Comparison of ENCODE assay signal across 9 cellular contexts in the genomic region with DNA sequence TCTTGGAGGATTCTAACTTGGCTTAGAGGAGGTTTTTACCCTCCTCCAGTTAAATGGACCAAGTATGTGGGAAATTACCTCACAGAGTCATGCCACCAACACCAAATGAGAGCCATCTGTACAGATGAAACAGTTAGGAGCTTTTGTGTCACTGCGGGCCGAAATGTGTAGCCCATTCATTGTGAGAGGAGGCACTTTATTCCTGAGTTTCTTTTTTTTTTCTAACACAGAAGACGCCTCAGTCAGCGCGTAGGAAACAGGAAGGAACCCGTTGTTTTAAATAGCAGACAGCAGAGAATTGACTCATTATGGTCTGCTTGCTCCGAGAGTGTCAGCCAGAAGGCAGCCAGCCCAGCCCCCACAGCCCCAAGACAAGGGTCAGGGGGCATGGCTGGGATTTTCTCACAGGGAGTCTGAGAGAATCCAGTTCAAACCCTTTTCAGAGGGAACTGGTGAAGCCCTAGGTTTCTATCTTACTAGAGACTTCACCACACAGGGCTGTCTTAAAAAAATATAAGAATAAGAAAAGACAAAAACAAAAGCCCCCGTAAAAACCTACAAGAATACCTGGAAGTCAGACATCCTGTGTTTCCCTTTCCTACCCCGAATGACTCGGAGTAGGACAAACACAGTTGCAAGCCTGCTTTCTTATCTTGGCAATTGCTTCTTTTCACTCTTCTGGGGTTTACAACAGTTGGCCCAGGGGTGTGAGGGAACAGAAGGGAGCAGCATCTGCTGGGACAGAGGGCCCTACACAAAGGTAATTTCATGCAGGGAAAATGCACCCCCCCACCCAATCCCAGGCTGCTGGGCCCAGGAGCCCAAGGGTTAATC.
A peak's percentile ranks its signal among the peaks of the same experiment; 100 is the strongest.
DNase-seq lines count a peak whose midpoint lies in the region; ATAC-seq and TF ChIP-seq lines count a peak whose summit lies in the region.
"Had no signal": no experiment of that assay in that cellular context is flagged by ENCODE, and none has a peak within 500 bp of the region (broad histone marks: within the 10 kb centered on the region; RNA-seq: fewer than 3 reads in every experiment).

No MANE protein-coding gene starts in this region.

- peaks cover 4% of the 10 kb centered on the region for H3K36me3 Mint-ChIP-seq in CD8-positive, alpha-beta T cell
- peaks cover 5% of the 10 kb centered on the region for H3K36me3 Mint-ChIP-seq in activated CD4-positive, alpha-beta T cell treated with anti-CD3 and anti-CD28 coated beads, Interleukin-2, amount 10 ng/mL, durations not matched to agents 24 days and 14 days (ENCODE audit: low read depth)

- no peaks in the 10 kb centered on the region for H3K9me3 ChIP-seq in CD8-positive, alpha-beta T cell (ENCODE audit: low read length)
- peaks cover 0 to 11% of the 10 kb centered on the region in 2 donors for H3K9me3 ChIP-seq in muscle layer of duodenum (ENCODE audit: control insufficient read depth in 1 of 2, low read length in 2 of 2)

- peak in 1 of 7 experiments; percentile 7 for DNase-seq in CD8-positive, alpha-beta T cell
- DNase-seq in activated CD4-positive, alpha-beta T cell treated with anti-CD3 and anti-CD28 coated beads, Interleukin-2, amount 10 ng/mL, durations not matched to agents 24 days and 14 days, result peak; percentile 84
- DNase-seq in epithelial cell of esophagus (ENCODE audit: low read depth), result peak; percentile 56
- peak; percentile 20 to 61 for DNase-seq in stimulated activated naive CD8-positive, alpha-beta T cell treated with anti-CD3 and anti-CD28 coated beads, Interleukin-15, amount 100 ng/mL, for 72 hours
- no peak for DNase-seq in NCI-H2196 (lab: John Stamatoyannopoulos, UW; ENCODE audit: unreplicated experiment)

- peaks cover 12% of the 10 kb centered on the region for H3K4me1 Mint-ChIP-seq in CD8-positive, alpha-beta T cell (ENCODE audit: low read depth)
- peaks cover 26% of the 10 kb centered on the region for H3K4me1 Mint-ChIP-seq in activated CD4-positive, alpha-beta T cell treated with anti-CD3 and anti-CD28 coated beads, Interleukin-2, amount 10 ng/mL, durations not matched to agents 24 days and 14 days
- peaks cover 20% of the 10 kb centered on the region for H3K4me1 Mint-ChIP-seq in stimulated activated naive CD8-positive, alpha-beta T cell treated with anti-CD3 and anti-CD28 coated beads, Interleukin-15, amount 100 ng/mL, for 72 hours

- no peaks in the 10 kb centered on the region for H3K27me3 Mint-ChIP-seq in CD8-positive, alpha-beta T cell (ENCODE audit: low read depth)
- no peaks in the 10 kb centered on the region for H3K27me3 Mint-ChIP-seq in activated CD4-positive, alpha-beta T cell treated with anti-CD3 and anti-CD28 coated beads, Interleukin-2, amount 10 ng/mL, durations not matched to agents 24 days and 14 days
- H3K27me3 Mint-ChIP-seq in stimulated activated naive CD8-positive, alpha-beta T cell treated with anti-CD3 and anti-CD28 coated beads, Interleukin-15, amount 100 ng/mL, for 72 hours, result no peaks in the 10 kb centered on the region

- TF ChIP-seq CTCF in CD8-positive, alpha-beta T cell (IDR thresholded peaks at IDR 0.05), result no peak
- no peak for TF ChIP-seq CTCF in epithelial cell of esophagus (IDR thresholded peaks at IDR 0.05; ENCODE audit: insufficient read depth, low read depth, low read length, missing control alignments)

- POLR2A ChIA-PET in CD8-positive, alpha-beta T cell (lab: Charles Lee), result no interaction called here

- intact Hi-C loops in CD8-positive, alpha-beta T cell (cut with DNase I, micrococcal nuclease), result no loop called here
- intact Hi-C loops in activated CD4-positive, alpha-beta T cell treated with anti-CD3 and anti-CD28 coated beads, Interleukin-2, amount 10 ng/mL, durations not matched to agents 24 days and 14 days (cut with micrococcal nuclease), result loop anchor here (1.0 to 5.0 kb wide), 4 partner anchors 20 to 105 kb away; no protein-coding TSS in a partner anchor

- H3K27ac ChIP-seq in CD8-positive, alpha-beta T cell (ENCODE audit: low read depth, low read length), result no peak overlapping the region
- peak overlapping the region; percentile 81 for H3K27ac ChIP-seq in muscle layer of duodenum (ENCODE audit: low read length)
- H3K27ac ChIP-seq: SK-N-MC had no signal

- peaks cover 7% of the 10 kb centered on the region for H3K4me1 ChIP-seq in CD8-positive, alpha-beta T cell (ENCODE audit: insufficient read depth, low read length)
- H3K4me1 ChIP-seq in muscle layer of duodenum (ENCODE audit: control insufficient read depth in 1 of 2, insufficient read depth in 2 of 2, low read length in 2 of 2), result peaks cover 13 to 43% of the 10 kb centered on the region in 2 donors

- peaks cover 21% of the 10 kb centered on the region for H3K9me3 Mint-ChIP-seq in CD8-positive, alpha-beta T cell
- peaks cover 32% of the 10 kb centered on the region for H3K9me3 Mint-ChIP-seq in activated CD4-positive, alpha-beta T cell treated with anti-CD3 and anti-CD28 coated beads, Interleukin-2, amount 10 ng/mL, durations not matched to agents 24 days and 14 days
- peaks cover 12 to 33% of the 10 kb centered on the region in 2 donors for H3K9me3 Mint-ChIP-seq in stimulated activated naive CD8-positive, alpha-beta T cell treated with anti-CD3 and anti-CD28 coated beads, Interleukin-15, amount 100 ng/mL, for 72 hours

- no peak overlapping the region for H3K4me3 ChIP-seq in CD8-positive, alpha-beta T cell (ENCODE audit: low read depth, low read length)
- H3K4me3 ChIP-seq in epithelial cell of esophagus (ENCODE audit: low read length), result no peak overlapping the region
- H3K4me3 ChIP-seq in muscle layer of duodenum (ENCODE audit: low read depth in 1 of 2, low read length in 2 of 2), result peak overlapping the region in 1 of 2 donors; percentile 45
- H3K4me3 ChIP-seq: SK-N-MC had no signal

- no peaks in the 10 kb centered on the region for H3K36me3 ChIP-seq in CD8-positive, alpha-beta T cell (ENCODE audit: insufficient read depth, low read length)
- H3K36me3 ChIP-seq in muscle layer of duodenum (ENCODE audit: control insufficient read depth in 1 of 2, insufficient read depth in 2 of 2, low read length in 2 of 2), result no peaks in the 10 kb centered on the region

- H3K27me3 ChIP-seq in CD8-positive, alpha-beta T cell (ENCODE audit: insufficient read depth, low read length), result no peaks in the 10 kb centered on the region
- no peaks in the 10 kb centered on the region for H3K27me3 ChIP-seq in muscle layer of duodenum (ENCODE audit: low read depth, low read length)

- no peak overlapping the region for H3K27ac Mint-ChIP-seq in CD8-positive, alpha-beta T cell
- H3K27ac Mint-ChIP-seq in activated CD4-positive, alpha-beta T cell treated with anti-CD3 and anti-CD28 coated beads, Interleukin-2, amount 10 ng/mL, durations not matched to agents 24 days and 14 days, result peak overlapping the region; percentile 82
- H3K27ac Mint-ChIP-seq in stimulated activated naive CD8-positive, alpha-beta T cell treated with anti-CD3 and anti-CD28 coated beads, Interleukin-15, amount 100 ng/mL, for 72 hours, result peak overlapping the region; percentile 77 to 89

- CTCF ChIA-PET in CD8-positive, alpha-beta T cell (lab: Charles Lee), result no interaction called here

- ATAC-seq in CD8-positive, alpha-beta T cell, result peak; percentile 44
- peak; percentile 88 for ATAC-seq in GM19455 (IDR thresholded peaks at IDR 0.05; ENCODE audit: unreplicated experiment)
- ATAC-seq in HG03571 (IDR thresholded peaks at IDR 0.05; ENCODE audit: unreplicated experiment), result peak; percentile 95
- peak; percentile 89 for ATAC-seq in stimulated activated naive CD8-positive, alpha-beta T cell treated with anti-CD3 and anti-CD28 coated beads, Interleukin-15, amount 100 ng/mL, for 72 hours

- H3K4me3 Mint-ChIP-seq in CD8-positive, alpha-beta T cell, result peak overlapping the region; percentile 38
- H3K4me3 Mint-ChIP-seq in activated CD4-positive, alpha-beta T cell treated with anti-CD3 and anti-CD28 coated beads, Interleukin-2, amount 10 ng/mL, durations not matched to agents 24 days and 14 days, result peak overlapping the region; percentile 57
- H3K4me3 Mint-ChIP-seq in stimulated activated naive CD8-positive, alpha-beta T cell treated with anti-CD3 and anti-CD28 coated beads, Interleukin-15, amount 100 ng/mL, for 72 hours, result peak overlapping the region; percentile 71

Comparison
In these comparisons a context has a peak if more than half of its experiments do, and no peak if none do; other contexts are left out.
1. ATAC-seq: peak in every context shown above with its lines; median percentile 95 in HG03571; 89 in stimulated activated naive CD8-positive, alpha-beta T cell treated with anti-CD3 and anti-CD28 coated beads, Interleukin-15, amount 100 ng/mL, for 72 hours; 88 in GM19455; 44 in CD8-positive, alpha-beta T cell.